16 cellular contexts compared by ENCODE assay signal in the genomic region with DNA sequence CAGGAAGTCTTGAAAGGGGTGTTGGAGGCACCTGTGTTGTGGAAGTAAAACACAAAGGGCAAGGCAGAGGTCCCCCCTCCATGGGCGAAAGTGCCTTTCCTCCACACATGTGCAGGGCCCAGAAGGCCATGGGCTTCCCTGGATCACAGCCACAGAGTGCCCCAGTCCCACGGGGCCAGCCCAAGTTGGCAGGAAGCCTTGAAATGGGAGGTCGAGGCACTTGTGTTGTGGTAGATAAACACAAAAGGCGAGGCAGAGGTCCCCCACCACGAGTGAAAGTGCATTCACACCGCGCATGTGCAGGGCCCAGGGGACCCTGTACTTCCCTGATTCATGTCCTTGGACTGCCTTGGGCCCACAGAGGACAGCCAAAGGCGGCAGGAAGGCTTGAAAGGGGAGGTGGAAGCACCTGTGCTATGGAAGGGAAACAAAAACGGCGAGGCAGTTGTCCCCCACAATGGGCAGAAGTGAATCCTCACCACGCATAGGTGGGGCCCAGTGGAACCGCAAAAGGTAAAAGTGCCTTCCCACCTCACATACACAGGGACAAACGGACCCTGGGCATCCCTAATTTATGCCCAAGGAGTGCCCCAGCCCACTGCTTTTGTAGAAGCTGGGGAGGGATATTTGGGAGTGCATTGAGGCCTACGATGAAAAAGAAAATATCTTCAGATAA.
DNase-seq lines count a peak whose midpoint lies in the region; ATAC-seq and TF ChIP-seq lines count a peak whose summit lies in the region.
"Had no signal": no experiment of that assay in that cellular context is flagged by ENCODE, and none has a peak within 500 bp of the region (broad histone marks: within the 10 kb centered on the region; RNA-seq: fewer than 3 reads in every experiment).

No MANE protein-coding gene starts in this region.

- no peak overlapping the region for H3K27ac Mint-ChIP-seq in activated CD4-positive, alpha-beta memory T cell treated with anti-CD3 and anti-CD28 coated beads, Interleukin-2, amount 10 ng/mL, durations not matched to agents 7 days and 5 days
- H3K27ac Mint-ChIP-seq in immature natural killer cell, result no peak overlapping the region
- H3K27ac Mint-ChIP-seq: CD4-positive, alpha-beta T cell had no signal

- no peak overlapping the region for H3K9ac ChIP-seq in mesendoderm (ENCODE audit: low read length)
- H3K9ac ChIP-seq: GM23248, KMS-11 had no signal

- no peak overlapping the region for H2AK5ac ChIP-seq in mesendoderm (ENCODE audit: low read length)

- H3K23ac ChIP-seq in mesendoderm (ENCODE audit: low read length), result no peak overlapping the region

- intact Hi-C loops in sciatic nerve (cut with DNase I), result no loop called here

- H3K4me3 ChIP-seq in coronary artery, result no peak overlapping the region
- no peak overlapping the region for H3K4me3 ChIP-seq in mesendoderm (ENCODE audit: low read length)
- H3K4me3 ChIP-seq: GM23248 had no signal

- TF ChIP-seq CTCF in GM10248 (IDR thresholded peaks at IDR 0.05; ENCODE audit: control extremely low read depth, extremely low read depth, low read depth, missing control alignments) (no peak), coronary artery (IDR thresholded peaks at IDR 0.05) (no peak)

- POLR2A ChIA-PET in GM10248 (lab: Yijun Ruan, JAX), result no interaction called here
- POLR2A ChIA-PET in activated CD4-positive, alpha-beta memory T cell treated with anti-CD3 and anti-CD28 coated beads, Interleukin-2, amount 10 ng/mL, durations not matched to agents 7 days and 5 days (lab: Charles Lee), result no interaction called here

- no peak overlapping the region for H2BK15ac ChIP-seq in mesendoderm (replicated peaks; ENCODE audit: low read depth)

- no peaks in the 10 kb centered on the region for H3K79me1 ChIP-seq in mesendoderm (ENCODE audit: low read length)

- H3K27me3 Mint-ChIP-seq in activated CD4-positive, alpha-beta memory T cell treated with anti-CD3 and anti-CD28 coated beads, Interleukin-2, amount 10 ng/mL, durations not matched to agents 7 days and 5 days, result no peaks in the 10 kb centered on the region
- H3K27me3 Mint-ChIP-seq in immature natural killer cell (ENCODE audit: low read depth in 3 of 3), result peaks cover 0 to 2% (median 0%) of the 10 kb centered on the region in 3 donors
- H3K27me3 Mint-ChIP-seq: CD4-positive, alpha-beta T cell had no signal

- peaks cover 33% of the 10 kb centered on the region for H3K9me3 Mint-ChIP-seq in activated CD4-positive, alpha-beta memory T cell treated with anti-CD3 and anti-CD28 coated beads, Interleukin-2, amount 10 ng/mL, durations not matched to agents 7 days and 5 days
- peaks cover 20 to 60% (median 43%) of the 10 kb centered on the region in 6 donors for H3K9me3 Mint-ChIP-seq in immature natural killer cell

- no peak overlapping the region for H3K27ac ChIP-seq in coronary artery
- no peak overlapping the region for H3K27ac ChIP-seq in mesendoderm (ENCODE audit: low read depth, low read length)
- H3K27ac ChIP-seq: GM23248, KMS-11 had no signal

- no peaks in the 10 kb centered on the region for H3K79me2 ChIP-seq in mesendoderm (ENCODE audit: control insufficient read depth, insufficient read depth, low read length)

- H3K18ac ChIP-seq in mesendoderm (ENCODE audit: low read length), result no peak overlapping the region

- H3K27me3 ChIP-seq in mesendoderm (ENCODE audit: insufficient read depth, low read length, poor library complexity), result no peaks in the 10 kb centered on the region
- H3K27me3 ChIP-seq: BE2C had no signal

- no peak overlapping the region for H3K4ac ChIP-seq in mesendoderm (ENCODE audit: low read depth, low read length)

- no CpG with 5 or more reads among the region's 14 CpGs for WGBS in mesendoderm (ENCODE audit: extremely low coverage, insufficient coverage, low lambda C conversion rate)

- no peak overlapping the region for H2BK5ac ChIP-seq in mesendoderm (ENCODE audit: low read length)

- H3K36me3 Mint-ChIP-seq in activated CD4-positive, alpha-beta memory T cell treated with anti-CD3 and anti-CD28 coated beads, Interleukin-2, amount 10 ng/mL, durations not matched to agents 7 days and 5 days (ENCODE audit: low read depth), result no peaks in the 10 kb centered on the region
- no peaks in the 10 kb centered on the region for H3K36me3 Mint-ChIP-seq in immature natural killer cell

- no peak overlapping the region for H2BK120ac ChIP-seq in mesendoderm (ENCODE audit: low read depth, low read length)

- peak; percentile 14 for DNase-seq in D341Med (ENCODE audit: low spot score)
- DNase-seq in GM10248 (ENCODE audit: extremely low spot score), result peak; percentile 1
- DNase-seq in coronary artery (ENCODE audit: low spot score), result peak; percentile 43
- peak; percentile 27 for DNase-seq in sciatic nerve (ENCODE audit: low spot score)
- no peak for DNase-seq in activated CD4-positive, alpha-beta memory T cell treated with anti-CD3 and anti-CD28 coated beads, Interleukin-2, amount 10 ng/mL, durations not matched to agents 7 days and 5 days
- no peak for DNase-seq in immature natural killer cell
- no peak for DNase-seq in mesendoderm
- DNase-seq: BE2C; CD4-positive, alpha-beta T cell; GM23248; NCI-H1436; NCI-H2029 treated with DMSO at 0.1 percent for 48 hours; NCI-H748 treated with DMSO at 0.1 percent for 48 hours; OCI-M1; SIG-M5 had no signal

- H3K4me1 Mint-ChIP-seq in activated CD4-positive, alpha-beta memory T cell treated with anti-CD3 and anti-CD28 coated beads, Interleukin-2, amount 10 ng/mL, durations not matched to agents 7 days and 5 days, result no peaks in the 10 kb centered on the region
- no peaks in the 10 kb centered on the region for H3K4me1 Mint-ChIP-seq in immature natural killer cell

- H3K4me2 ChIP-seq in mesendoderm (ENCODE audit: low read length), result no peak overlapping the region
- H3K4me2 ChIP-seq: KMS-11 had no signal

- H4K8ac ChIP-seq in mesendoderm (ENCODE audit: low read depth, low read length), result no peak overlapping the region

- H3K56ac ChIP-seq in mesendoderm (ENCODE audit: low read length), result no peak overlapping the region

- ATAC-seq in sciatic nerve, result no peak

- H4K5ac ChIP-seq in mesendoderm (ENCODE audit: low read length), result no peak overlapping the region

- H3K4me3 Mint-ChIP-seq in activated CD4-positive, alpha-beta memory T cell treated with anti-CD3 and anti-CD28 coated beads, Interleukin-2, amount 10 ng/mL, durations not matched to agents 7 days and 5 days, result no peak overlapping the region
- no peak overlapping the region for H3K4me3 Mint-ChIP-seq in immature natural killer cell
- H3K4me3 Mint-ChIP-seq: CD4-positive, alpha-beta T cell had no signal

- no peaks in the 10 kb centered on the region for H3K4me1 ChIP-seq in mesendoderm (ENCODE audit: control insufficient read depth, low read depth, low read length)
- H3K4me1 ChIP-seq: BE2C had no signal

- CTCF ChIA-PET in GM10248 (lab: Yijun Ruan, JAX), result no interaction called here
- CTCF ChIA-PET in activated CD4-positive, alpha-beta memory T cell treated with anti-CD3 and anti-CD28 coated beads, Interleukin-2, amount 10 ng/mL, durations not matched to agents 7 days and 5 days (lab: Charles Lee), result no interaction called here

- H3K36me3 ChIP-seq in mesendoderm (ENCODE audit: control insufficient read depth, insufficient read depth, low read length), result no peaks in the 10 kb centered on the region
- H3K36me3 ChIP-seq: BE2C had no signal

Comparison
In these comparisons a context has a peak if more than half of its experiments do, and no peak if none do; other contexts are left out.
1. DNase-seq: peak in D341Med (single experiment), GM10248 (single experiment), coronary artery (single experiment) and sciatic nerve (single experiment); none in activated CD4-positive, alpha-beta memory T cell treated with anti-CD3 and anti-CD28 coated beads, Interleukin-2, amount 10 ng/mL, durations not matched to agents 7 days and 5 days (single experiment), immature natural killer cell (0 of 3) and mesendoderm (single experiment).